Comparison of ENCODE assay signal across 1 cellular context in the genomic region with DNA sequence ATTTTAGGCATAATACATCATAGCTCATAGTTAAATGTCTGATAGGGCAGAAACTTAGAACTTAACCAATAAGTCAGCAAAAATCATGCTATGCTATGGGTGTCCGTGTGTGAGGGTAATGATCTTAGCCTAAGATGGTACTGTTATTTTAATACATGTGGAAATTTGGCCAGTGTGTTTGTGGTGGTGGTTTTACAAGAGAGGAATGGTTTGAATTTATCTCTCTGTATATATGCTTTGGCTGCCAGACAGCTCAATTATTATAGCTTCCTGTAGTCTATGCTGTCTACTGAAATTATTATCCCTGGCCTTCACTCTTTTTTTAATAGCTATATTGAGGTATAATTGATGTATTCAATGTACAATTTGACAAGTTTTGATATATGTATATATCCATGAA.
TF ChIP-seq lines count a peak whose summit lies in the region.

No MANE protein-coding gene starts in this region.

TF ChIP-seq in HepG2, 621 proteins besides CTCF, POLR2A, EP300 and RAD21 (continued from another document):
- TF ChIP-seq, protein P1, sequence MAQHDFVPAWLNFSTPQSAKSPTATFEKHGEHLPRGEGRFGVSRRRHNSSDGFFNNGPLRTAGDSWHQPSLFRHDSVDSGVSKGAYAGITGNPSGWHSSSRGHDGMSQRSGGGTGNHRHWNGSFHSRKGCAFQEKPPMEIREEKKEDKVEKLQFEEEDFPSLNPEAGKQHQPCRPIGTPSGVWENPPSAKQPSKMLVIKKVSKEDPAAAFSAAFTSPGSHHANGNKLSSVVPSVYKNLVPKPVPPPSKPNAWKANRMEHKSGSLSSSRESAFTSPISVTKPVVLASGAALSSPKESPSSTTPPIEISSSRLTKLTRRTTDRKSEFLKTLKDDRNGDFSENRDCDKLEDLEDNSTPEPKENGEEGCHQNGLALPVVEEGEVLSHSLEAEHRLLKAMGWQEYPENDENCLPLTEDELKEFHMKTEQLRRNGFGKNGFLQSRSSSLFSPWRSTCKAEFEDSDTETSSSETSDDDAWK (CRISPR knock-in tag; IDR thresholded peaks at IDR 0.05): no peak
